ENCODE assay signal across 9 cellular contexts in genomic region chr3:129122697-129123055, GRCh38. TPM values are rescaled to one million over a fixed set of nuclear protein-coding genes. Genes with fewer than 3 reads are reported as not detected.
A peak's percentile ranks its signal among the peaks of the same experiment; 100 is the strongest.
DNase-seq lines count a peak whose midpoint lies in the region; ATAC-seq, FAIRE-seq and TF ChIP-seq lines count a peak whose summit lies in the region.
"Had no signal": no experiment of that assay in that cellular context is flagged by ENCODE, and none has a peak within 500 bp of the region (broad histone marks: within the 10 kb centered on the region; RNA-seq: fewer than 3 reads in every experiment).

No MANE protein-coding gene starts in this region.

- H3K4me2 ChIP-seq in K562 (ENCODE audit: insufficient read depth, low read length) = no peak overlapping the region

- WGBS in heart left ventricle, 4 donors = 51 to 63% (median 57%) methylated on average over 3 of the region's 3 CpGs
- 56% methylated on average over 2 of the region's 3 CpGs for WGBS in K562 (ENCODE audit: insufficient coverage, low coverage, missing lambda C conversion rate)
- WGBS in lung, 2 donors = 56 to 67% methylated on average over 3 of the region's 3 CpGs

- no peak for FAIRE-seq in K562 (lab: Jason Lieb, UNC)

- no peak overlapping the region for H2AFZ ChIP-seq in K562 (ENCODE audit: low read depth, low read length)

- H3K27ac ChIP-seq in heart left ventricle (peak overlapping the region in 11 of 12 donors; percentile 63 to 97 (median 92)), K562 (ENCODE audit: extremely low read depth, low read depth, low read length) (peak overlapping the region; percentile 41; the same call in 1 of the 3 replicates), lung (ENCODE audit: low read depth in 1 of 2, low read length in 1 of 2) (peak overlapping the region; percentile 71 to 92), uterus (peak overlapping the region; percentile 87 to 95)

- H3K79me2 ChIP-seq in K562 (ENCODE audit: control insufficient read depth, insufficient read depth, low read length) = peaks cover 15% of the 10 kb centered on the region; the same call in 2 of the 3 replicates

- intact Hi-C loops in heart left ventricle (cut with DNase I) = loop anchor here in 2 of 10 donors (5.0 kb wide), 2 partner anchors 60 to 70 kb away; partner anchors contain the start of gene CNBP (in 1 of the 2)
- intact Hi-C loops in Right ventricle myocardium inferior (cut with DNase I) = no loop called here
- intact Hi-C loops in K562 (cut with micrococcal nuclease) = no loop called here
- intact Hi-C loops in uterus (cut with DNase I; ENCODE audit: low total_unique reads) = no loop called here

- TF ChIP-seq CTCF in heart left ventricle (IDR thresholded peaks at IDR 0.05) = no peak
- TF ChIP-seq CTCF in K562 (IDR thresholded peaks at IDR 0.05 in 2 of 3, conservative IDR thresholded peaks at IDR 0.05 in 1 of 3; ENCODE audit: insufficient read depth in 2 of 3, low read depth in 1 of 3, low read length in 3 of 3) = no peak
- TF ChIP-seq CTCF in lung (IDR thresholded peaks at IDR 0.05; ENCODE audit: control extremely low read depth, extremely low read depth) = no peak
- no peak for TF ChIP-seq CTCF in uterus (IDR thresholded peaks at IDR 0.05)

- TF ChIP-seq EP300 in K562 (IDR thresholded peaks at IDR 0.05; ENCODE audit: low read length) = no peak

- in situ Hi-C loops in K562 (cut with MboI) = no loop called here

- no peak for TF ChIP-seq POLR2A in heart left ventricle (IDR thresholded peaks at IDR 0.05)
- no peak for TF ChIP-seq POLR2A in K562 (conservative IDR thresholded peaks at IDR 0.05)
- no peak for TF ChIP-seq POLR2A in uterus (IDR thresholded peaks at IDR 0.05)

- H4K20me1 ChIP-seq in K562 (replicated peaks; ENCODE audit: control insufficient read depth, insufficient read depth, low read length) = no peaks in the 10 kb centered on the region

- H3K9me3 ChIP-seq in heart left ventricle (no peaks in the 10 kb centered on the region), K562 (replicated peaks; ENCODE audit: control insufficient read depth, insufficient read depth, low read depth, low read length) (no peaks in the 10 kb centered on the region), lung (ENCODE audit: control insufficient read depth in 2 of 2, insufficient read depth in 1 of 2, low read length in 1 of 2) (no peaks in the 10 kb centered on the region), uterus (no peaks in the 10 kb centered on the region)

- H3K4me1 ChIP-seq in heart left ventricle (peaks cover 10 to 28% (median 19%) of the 10 kb centered on the region in 12 donors), K562 (replicated peaks in 1 of 2; ENCODE audit: control insufficient read depth in 2 of 2, insufficient read depth in 2 of 2, low read length in 2 of 2) (peaks cover 15 to 30% of the 10 kb centered on the region in 2 experiments; a peak in 4 of 5 replicates), lung (ENCODE audit: control insufficient read depth in 2 of 2, insufficient read depth in 2 of 2, low read length in 2 of 2) (peaks cover 7 to 11% of the 10 kb centered on the region in 2 donors), uterus (peaks cover 0 to 6% of the 10 kb centered on the region in 2 donors)

- CTCF ChIA-PET in K562 (lab: Yijun Ruan, JAX; ENCODE audit: low intra/inter-chr PET ratio) = no interaction called here

- ATAC-seq in heart left ventricle (no peak), Right ventricle myocardium inferior (no peak), K562 (no peak), lung (ENCODE audit: insufficient read depth, low FRiP score) (no peak), GM21528 (IDR thresholded peaks at IDR 0.05; ENCODE audit: low FRiP score, unreplicated experiment) (no peak)

- no TSS peak for BruUV-seq in K562 (replicated peaks; lab: Mats Ljungman, UMichigan)

- TF ChIP-seq RAD21 in K562 (CRISPR knock-in tag; conservative IDR thresholded peaks at IDR 0.05 in 1 of 2, IDR thresholded peaks at IDR 0.05 in 1 of 2) = no peak

- H3K27me3 ChIP-seq in heart left ventricle (no peaks in the 10 kb centered on the region), K562 (ENCODE audit: control insufficient read depth in 2 of 2, insufficient read depth in 2 of 2, low read length in 2 of 2) (no peaks in the 10 kb centered on the region), lung (ENCODE audit: control insufficient read depth, insufficient read depth) (no peaks in the 10 kb centered on the region), uterus (no peaks in the 10 kb centered on the region)

- peaks cover 0 to 17% (median 13%) of the 10 kb centered on the region in 9 donors for H3K36me3 ChIP-seq in heart left ventricle
- no peaks in the 10 kb centered on the region for H3K36me3 ChIP-seq in K562 (ENCODE audit: control insufficient read depth, insufficient read depth, low read length)
- peaks cover 0 to 13% of the 10 kb centered on the region in 2 donors for H3K36me3 ChIP-seq in lung (ENCODE audit: control insufficient read depth in 2 of 2, insufficient read depth in 2 of 2, low read length in 2 of 2)
- H3K36me3 ChIP-seq in uterus = no peaks in the 10 kb centered on the region

- H3K9me1 ChIP-seq in K562 (ENCODE audit: control insufficient read depth, insufficient read depth, low read length) = no peaks in the 10 kb centered on the region

- peak overlapping the region in 5 of 12 donors; percentile 83 to 97 (median 90) for H3K4me3 ChIP-seq in heart left ventricle
- no peak overlapping the region for H3K4me3 ChIP-seq in K562
- H3K4me3 ChIP-seq in lung = no peak overlapping the region
- H3K4me3 ChIP-seq in uterus = peak overlapping the region in 1 of 2 donors; percentile 56

- no peak overlapping the region; a peak in 1 of 4 replicates for H3K9ac ChIP-seq in K562 (ENCODE audit: insufficient read depth in 1 of 2, low read depth in 2 of 2, low read length in 2 of 2)

- DNase-seq in heart left ventricle = no peak
- no peak for DNase-seq in Right ventricle myocardium inferior (ENCODE audit: missing footprints)
- DNase-seq in K562 (ENCODE audit: extremely low read depth in 1 of 4, low spot score in 3 of 4) = no peak
- no peak for DNase-seq in lung (ENCODE audit: low spot score)
- peak; percentile 41 to 45 for DNase-seq in uterus
- DNase-seq in mucosa of gallbladder (ENCODE audit: low spot score) = no peak
- DNase-seq in mesenteric fat pad (ENCODE audit: low spot score) = no peak
- DNase-seq: NCI-H446 had no signal

- POLR2A ChIA-PET in K562 (lab: Yijun Ruan, JAX) = interaction anchor here (0.6 to 2.1 kb wide), 6 partner anchors 10 to 176 kb away, joined by 3 to 10 read pairs (median 3); no protein-coding TSS in a partner anchor

TF ChIP-seq in K562, 482 proteins besides CTCF, POLR2A, EP300 and RAD21 (continues in another document):
- TF ChIP-seq NCOA2 (IDR thresholded peaks at IDR 0.05; ENCODE audit: partially characterized antibody in 2 of 2) = no peak

RNA-seq across cellular contexts. Expression of gene RAB43, which starts 1.1 kb away (rescaled TPM):
- total RNA-seq in heart left ventricle (10 to 100 TPM in 1 of 9 donors, 1 to 10 TPM in 8; 1.3 to 10.3 (median 3.3) TPM), Right ventricle myocardium inferior (3.4 TPM), K562 (2014; rRNA removed) (3.2 and 4.1 TPM in 2 replicates), K562 (2014; rRNA removed; fragmentation: Illumina TruSeq; extraction: Trizol) (not detected in 2 replicates), K562 (2015; rRNA removed; fragmentation: Illumina TruSeq; extraction: Trizol) (0.57 and 1.1 TPM in 2 replicates), K562 (2021) (5.4 and 6.8 TPM in 2 replicates), lung (10 to 100 TPM in 1 of 2 donors, 1 to 10 TPM in 1; 9.4 to 32.6 TPM), uterus (10 to 100 TPM; 10.8 to 38.2 (median 26.8) TPM), mucosa of gallbladder (36.2 TPM), mesenteric fat pad (33.0 TPM)
- polyA plus RNA-seq in heart left ventricle (1 to 10 TPM; 2.4 to 4.9 TPM), K562 (2011; rRNA removed) (1.7 and 2.5 TPM in 2 replicates), K562 (2014; fragmentation: Illumina TruSeq; extraction: Trizol) (1.4 TPM in 1 of 2 replicates, not detected in the other), K562 (2014; fragmentation: Nextera tagmentation; extraction: Ambion mirVana) (under 1 TPM; 0.04 to 0.07 TPM), K562 (2014; rRNA removed) (2.9 and 3.8 TPM in 2 replicates), lung (10 to 100 TPM; 18.6 to 22.0 TPM)
- total RNA-seq in K562 (2011; cell fraction: chromatin; rRNA removed; ENCODE audit: low replicate concordance) = 1.8 and 11.3 TPM in 2 replicates
- 6.7 and 7.5 TPM in 2 replicates for total RNA-seq in K562 (2011; cell fraction: nucleolus; rRNA removed)
- total RNA-seq in K562 (2011; cell fraction: nucleoplasm; rRNA removed) = 4.0 and 6.0 TPM in 2 replicates
- polyA plus RNA-seq in K562 (2011; cell fraction: cytosol; rRNA removed) = 2.9 and 5.1 TPM in 2 replicates
- 9.6 and 11.4 TPM in 2 replicates for polyA plus RNA-seq in K562 (2011; cell fraction: nucleus; rRNA removed)
- 2.9 and 15.6 TPM in 2 replicates for polyA plus RNA-seq in K562 (2012)
- 0.24 and 0.88 TPM in 2 replicates for polyA minus RNA-seq in K562 (2011; rRNA and poly(A)+ RNA removed)
- 1.5 and 2.3 TPM in 2 replicates for polyA minus RNA-seq in K562 (2011; cell fraction: cytosol; rRNA and poly(A)+ RNA removed)
- 2.8 and 3.2 TPM in 2 replicates for polyA minus RNA-seq in K562 (2011; cell fraction: nucleus; rRNA and poly(A)+ RNA removed)

RNA-seq across cellular contexts. Expression of gene ISY1, which starts 38.2 kb away (rescaled TPM):
- total RNA-seq in heart left ventricle = 10 to 100 TPM; 14.9 to 31.2 (median 24.5) TPM
- polyA plus RNA-seq in heart left ventricle = 10 to 100 TPM; 16.2 to 27.0 TPM
- total RNA-seq in Right ventricle myocardium inferior = 25.1 TPM
- 6.4 and 9.0 TPM in 2 replicates for total RNA-seq in K562 (2011; cell fraction: chromatin; rRNA removed; ENCODE audit: low replicate concordance)
- total RNA-seq in K562 (2011; cell fraction: nucleolus; rRNA removed) = 3.6 and 4.8 TPM in 2 replicates
- total RNA-seq in K562 (2011; cell fraction: nucleoplasm; rRNA removed) = 5.1 and 7.9 TPM in 2 replicates
- total RNA-seq in K562 (2014; rRNA removed) = 30.1 and 31.6 TPM in 2 replicates
- 37.7 and 45.3 TPM in 2 replicates for total RNA-seq in K562 (2014; rRNA removed; fragmentation: Illumina TruSeq; extraction: Trizol)
- total RNA-seq in K562 (2015; rRNA removed; fragmentation: Illumina TruSeq; extraction: Trizol) = 32.8 and 39.0 TPM in 2 replicates
- total RNA-seq in K562 (2021) = 26.1 and 29.6 TPM in 2 replicates
- 27.8 and 32.9 TPM in 2 replicates for polyA plus RNA-seq in K562 (2011; rRNA removed)
- 42.7 and 44.7 TPM in 2 replicates for polyA plus RNA-seq in K562 (2011; cell fraction: cytosol; rRNA removed)
- 5.8 and 6.4 TPM in 2 replicates for polyA plus RNA-seq in K562 (2011; cell fraction: nucleus; rRNA removed)
- 27.8 and 32.1 TPM in 2 replicates for polyA plus RNA-seq in K562 (2012)
- 22.4 and 27.0 TPM in 2 replicates for polyA plus RNA-seq in K562 (2014; fragmentation: Illumina TruSeq; extraction: Trizol)
- polyA plus RNA-seq in K562 (2014; fragmentation: Nextera tagmentation; extraction: Ambion mirVana) = 10 to 100 TPM; 41.9 to 50.0 TPM
- 23.4 and 23.5 TPM in 2 replicates for polyA plus RNA-seq in K562 (2014; rRNA removed)
- polyA minus RNA-seq in K562 (2011; rRNA and poly(A)+ RNA removed) = 18.0 and 19.9 TPM in 2 replicates
- polyA minus RNA-seq in K562 (2011; cell fraction: cytosol; rRNA and poly(A)+ RNA removed) = 12.8 and 16.4 TPM in 2 replicates
- polyA minus RNA-seq in K562 (2011; cell fraction: nucleus; rRNA and poly(A)+ RNA removed) = 5.4 and 6.1 TPM in 2 replicates
- 10 to 100 TPM; 24.5 to 28.4 TPM for total RNA-seq in lung
- polyA plus RNA-seq in lung = 10 to 100 TPM; 23.1 to 39.6 TPM
- 10 to 100 TPM in 2 of 4 donors, 1 to 10 TPM in 2; 4.1 to 39.3 (median 22.3) TPM for total RNA-seq in uterus
- total RNA-seq in mucosa of gallbladder = 23.6 TPM
- total RNA-seq in mesenteric fat pad = 23.4 TPM

Comparison
In these comparisons a context has a peak if more than half of its experiments do, and no peak if none do; other contexts are left out.
1. DNase-seq: peak in uterus (2 of 2); none in heart left ventricle (0 of 5), Right ventricle myocardium inferior (single experiment), K562 (0 of 4), lung (single experiment), mucosa of gallbladder (single experiment) and mesenteric fat pad (single experiment).
2. H3K27ac ChIP-seq: peak in every context shown above with its lines; median percentile 92 in heart left ventricle; 91 in uterus; 82 in lung; 41 in K562.